Comparison of ENCODE assay signal across 8 cellular contexts in genomic region chr1:178726545-178726944, GRCh38. TPM values are rescaled to one million over a fixed set of nuclear protein-coding genes. Genes with fewer than 3 reads are reported as not detected.
DNase-seq lines count a peak whose midpoint lies in the region; ATAC-seq and TF ChIP-seq lines count a peak whose summit lies in the region.

No MANE protein-coding gene starts in this region.

- H4K20me1 ChIP-seq in neural progenitor cell (ENCODE audit: low read depth), result peaks cover 7% of the 10 kb centered on the region

- peak overlapping the region; percentile 74 to 92 (median 86) for H3K4me3 Mint-ChIP-seq in CD4-positive, alpha-beta memory T cell
- H3K4me3 Mint-ChIP-seq in neural progenitor cell, result peak overlapping the region; percentile 95

- H3K4me3 ChIP-seq in CD4-positive, alpha-beta memory T cell (ENCODE audit: low read length in 2 of 2), result peak overlapping the region in 1 of 2 donors; percentile 63
- H3K4me3 ChIP-seq in HUES6 (ENCODE audit: low read depth, low read length) (peak overlapping the region; percentile 97), colonic mucosa (peak overlapping the region; percentile 84), neural progenitor cell (peak overlapping the region; percentile 72)

- intact Hi-C loops in CD4-positive, alpha-beta memory T cell (cut with micrococcal nuclease), result loop anchor here (2.0 to 5.0 kb wide), 2 partner anchors 300 to 641 kb away; partner anchors contain the start of gene AXDND1
- intact Hi-C loops in colonic mucosa (cut with DNase I), result no loop called here

- H3K4me1 Mint-ChIP-seq in CD4-positive, alpha-beta memory T cell, result peaks cover 13 to 27% (median 16%) of the 10 kb centered on the region in 4 donors
- peaks cover 24% of the 10 kb centered on the region for H3K4me1 Mint-ChIP-seq in neural progenitor cell

- peak overlapping the region; percentile 78 for H3K4me2 ChIP-seq in neural progenitor cell

- no peaks in the 10 kb centered on the region for H3K27me3 ChIP-seq in CD4-positive, alpha-beta memory T cell (ENCODE audit: insufficient read depth, low read length)
- no peaks in the 10 kb centered on the region for H3K27me3 ChIP-seq in HUES6 (ENCODE audit: control insufficient read depth, insufficient read depth, low read length)
- no peaks in the 10 kb centered on the region for H3K27me3 ChIP-seq in colonic mucosa
- peaks cover 16% of the 10 kb centered on the region for H3K27me3 ChIP-seq in neural progenitor cell

- peaks cover 0 to 2% (median 0%) of the 10 kb centered on the region in 8 donors for H3K9me3 Mint-ChIP-seq in CD4-positive, alpha-beta memory T cell
- peaks cover 21% of the 10 kb centered on the region for H3K9me3 Mint-ChIP-seq in neural progenitor cell

- POLR2A ChIA-PET in CD4-positive, alpha-beta memory T cell (lab: Charles Lee; ENCODE audit: partially characterized antibody), result interaction anchor here (0.8 to 1.4 kb wide), 2 partner anchors 9 to 567 kb away, joined by 4 read pairs; partner anchors contain the start of gene SOAT1

- H2AFZ ChIP-seq in neural progenitor cell (replicated peaks), result no peak overlapping the region

- peak overlapping the region; percentile 12 to 91 (median 75) for H3K27ac Mint-ChIP-seq in CD4-positive, alpha-beta memory T cell
- H3K27ac Mint-ChIP-seq in neural progenitor cell, result peak overlapping the region; percentile 84

- peak overlapping the region; percentile 33 for H3K9ac ChIP-seq in HUES6 (ENCODE audit: low read length)
- H3K9ac ChIP-seq in colonic mucosa (ENCODE audit: low read depth in 2 of 2, low read length in 2 of 2), result peak overlapping the region in 1 of 2 donors; percentile 82
- no peak overlapping the region for H3K9ac ChIP-seq in neural progenitor cell

- TF ChIP-seq CTCF in colonic mucosa (IDR thresholded peaks at IDR 0.05), result no peak
- TF ChIP-seq CTCF in neural progenitor cell (IDR thresholded peaks at IDR 0.05), result no peak

- H3K27ac ChIP-seq in CD4-positive, alpha-beta memory T cell (ENCODE audit: low read depth, low read length), result no peak overlapping the region
- no peak overlapping the region for H3K27ac ChIP-seq in HUES6 (ENCODE audit: low read depth, low read length)
- peak overlapping the region; percentile 95 for H3K27ac ChIP-seq in colonic mucosa
- H3K27ac ChIP-seq in neural progenitor cell, result no peak overlapping the region

- H3K36me3 Mint-ChIP-seq in CD4-positive, alpha-beta memory T cell, result peaks cover 2 to 3% of the 10 kb centered on the region in 2 donors
- peaks cover 20% of the 10 kb centered on the region for H3K36me3 Mint-ChIP-seq in neural progenitor cell

- peaks cover 21% of the 10 kb centered on the region for H3F3A ChIP-seq in neural progenitor cell (ENCODE audit: low read depth)

- no peak for DNase-seq in CD4-positive, alpha-beta memory T cell
- no peak for DNase-seq in colonic mucosa
- no peak for DNase-seq in neural progenitor cell (ENCODE audit: low spot score)
- no peak for DNase-seq in hepatic stellate cell (ENCODE audit: low spot score)
- no peak for DNase-seq in cerebellar nuclear complex (lab: John Stamatoyannopoulos, UW)

- CTCF ChIA-PET in CD4-positive, alpha-beta memory T cell (lab: Charles Lee; ENCODE audit: partially characterized antibody), result interaction anchor here (0.8 to 1.9 kb wide), 5 partner anchors 12 to 277 kb away, joined by 4 to 7 read pairs (median 4); no protein-coding TSS in a partner anchor

- peaks cover 3 to 9% of the 10 kb centered on the region in 2 donors for H3K27me3 Mint-ChIP-seq in CD4-positive, alpha-beta memory T cell
- H3K27me3 Mint-ChIP-seq in neural progenitor cell (ENCODE audit: insufficient read depth, low read depth), result peaks cover 2% of the 10 kb centered on the region

- peaks cover 14% of the 10 kb centered on the region for H3K4me1 ChIP-seq in CD4-positive, alpha-beta memory T cell (ENCODE audit: insufficient read depth, low read length)
- H3K4me1 ChIP-seq in HUES6 (ENCODE audit: control insufficient read depth, insufficient read depth, low read length) (peaks cover 16% of the 10 kb centered on the region), colonic mucosa (no peaks in the 10 kb centered on the region), neural progenitor cell (peaks cover 21% of the 10 kb centered on the region)

- H3K36me3 ChIP-seq in CD4-positive, alpha-beta memory T cell (ENCODE audit: insufficient read depth, low read length), result no peaks in the 10 kb centered on the region
- H3K36me3 ChIP-seq in HUES6 (ENCODE audit: control insufficient read depth, insufficient read depth, low read length) (no peaks in the 10 kb centered on the region; the same call in 1 of the 2 replicates), colonic mucosa (no peaks in the 10 kb centered on the region), neural progenitor cell (no peaks in the 10 kb centered on the region)

- H3K9me3 ChIP-seq in CD4-positive, alpha-beta memory T cell (ENCODE audit: control insufficient read depth in 1 of 2, low read length in 2 of 2), result no peaks in the 10 kb centered on the region
- H3K9me3 ChIP-seq in HUES6 (ENCODE audit: control insufficient read depth, insufficient read depth, low read depth, low read length), result peaks cover 5% of the 10 kb centered on the region; the same call in 1 of the 2 replicates
- H3K9me3 ChIP-seq in colonic mucosa, result no peaks in the 10 kb centered on the region
- no peaks in the 10 kb centered on the region for H3K9me3 ChIP-seq in neural progenitor cell (ENCODE audit: low read depth)

- H3K79me2 ChIP-seq in neural progenitor cell (ENCODE audit: low read depth), result peaks cover 58% of the 10 kb centered on the region

- ATAC-seq in GM19467 (IDR thresholded peaks at IDR 0.05; ENCODE audit: unreplicated experiment) (no peak), HG02610 (IDR thresholded peaks at IDR 0.05; ENCODE audit: unreplicated experiment) (no peak)

RNA-seq across cellular contexts. Expression of gene RALGPS2, which starts 1.5 kb away (rescaled TPM):
- 10 to 100 TPM; 12.4 to 15.0 TPM for total RNA-seq in CD4-positive, alpha-beta memory T cell
- polyA plus RNA-seq in CD4-positive, alpha-beta memory T cell, result 1 to 10 TPM; 1.6 to 3.3 TPM
- total RNA-seq in colonic mucosa (10 to 100 TPM; 23.5 to 49.1 TPM), neural progenitor cell (ENCODE audit: low replicate concordance) (46.8 and 78.7 TPM in 2 replicates)
